In the genomic region with DNA sequence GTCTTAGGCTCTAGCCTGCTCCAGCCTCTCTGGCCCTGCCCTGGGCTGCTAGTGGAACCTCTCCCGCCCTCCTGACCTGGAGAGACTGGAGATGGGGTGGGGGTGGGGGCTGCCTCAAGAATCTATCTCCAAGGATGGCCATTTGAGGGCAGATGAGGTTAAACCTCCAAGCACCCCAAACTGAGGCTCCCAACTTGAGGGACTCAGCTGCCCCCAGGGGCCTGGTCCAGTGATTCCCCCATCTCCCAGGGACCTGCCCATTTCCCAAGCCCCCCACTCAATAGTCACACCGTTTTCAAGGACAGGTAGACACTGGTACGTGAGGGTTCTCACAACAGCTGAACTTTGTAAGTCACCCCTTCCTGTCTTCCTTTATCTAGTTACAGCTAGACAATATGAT, we compare ENCODE assay signal across 1 cellular context.
TF ChIP-seq lines count a peak whose summit lies in the region.

No MANE protein-coding gene starts in this region.

TF ChIP-seq in GM23338, 12 proteins besides CTCF, POLR2A, EP300 and RAD21 (continued from another document):
- TF ChIP-seq, protein P1, sequence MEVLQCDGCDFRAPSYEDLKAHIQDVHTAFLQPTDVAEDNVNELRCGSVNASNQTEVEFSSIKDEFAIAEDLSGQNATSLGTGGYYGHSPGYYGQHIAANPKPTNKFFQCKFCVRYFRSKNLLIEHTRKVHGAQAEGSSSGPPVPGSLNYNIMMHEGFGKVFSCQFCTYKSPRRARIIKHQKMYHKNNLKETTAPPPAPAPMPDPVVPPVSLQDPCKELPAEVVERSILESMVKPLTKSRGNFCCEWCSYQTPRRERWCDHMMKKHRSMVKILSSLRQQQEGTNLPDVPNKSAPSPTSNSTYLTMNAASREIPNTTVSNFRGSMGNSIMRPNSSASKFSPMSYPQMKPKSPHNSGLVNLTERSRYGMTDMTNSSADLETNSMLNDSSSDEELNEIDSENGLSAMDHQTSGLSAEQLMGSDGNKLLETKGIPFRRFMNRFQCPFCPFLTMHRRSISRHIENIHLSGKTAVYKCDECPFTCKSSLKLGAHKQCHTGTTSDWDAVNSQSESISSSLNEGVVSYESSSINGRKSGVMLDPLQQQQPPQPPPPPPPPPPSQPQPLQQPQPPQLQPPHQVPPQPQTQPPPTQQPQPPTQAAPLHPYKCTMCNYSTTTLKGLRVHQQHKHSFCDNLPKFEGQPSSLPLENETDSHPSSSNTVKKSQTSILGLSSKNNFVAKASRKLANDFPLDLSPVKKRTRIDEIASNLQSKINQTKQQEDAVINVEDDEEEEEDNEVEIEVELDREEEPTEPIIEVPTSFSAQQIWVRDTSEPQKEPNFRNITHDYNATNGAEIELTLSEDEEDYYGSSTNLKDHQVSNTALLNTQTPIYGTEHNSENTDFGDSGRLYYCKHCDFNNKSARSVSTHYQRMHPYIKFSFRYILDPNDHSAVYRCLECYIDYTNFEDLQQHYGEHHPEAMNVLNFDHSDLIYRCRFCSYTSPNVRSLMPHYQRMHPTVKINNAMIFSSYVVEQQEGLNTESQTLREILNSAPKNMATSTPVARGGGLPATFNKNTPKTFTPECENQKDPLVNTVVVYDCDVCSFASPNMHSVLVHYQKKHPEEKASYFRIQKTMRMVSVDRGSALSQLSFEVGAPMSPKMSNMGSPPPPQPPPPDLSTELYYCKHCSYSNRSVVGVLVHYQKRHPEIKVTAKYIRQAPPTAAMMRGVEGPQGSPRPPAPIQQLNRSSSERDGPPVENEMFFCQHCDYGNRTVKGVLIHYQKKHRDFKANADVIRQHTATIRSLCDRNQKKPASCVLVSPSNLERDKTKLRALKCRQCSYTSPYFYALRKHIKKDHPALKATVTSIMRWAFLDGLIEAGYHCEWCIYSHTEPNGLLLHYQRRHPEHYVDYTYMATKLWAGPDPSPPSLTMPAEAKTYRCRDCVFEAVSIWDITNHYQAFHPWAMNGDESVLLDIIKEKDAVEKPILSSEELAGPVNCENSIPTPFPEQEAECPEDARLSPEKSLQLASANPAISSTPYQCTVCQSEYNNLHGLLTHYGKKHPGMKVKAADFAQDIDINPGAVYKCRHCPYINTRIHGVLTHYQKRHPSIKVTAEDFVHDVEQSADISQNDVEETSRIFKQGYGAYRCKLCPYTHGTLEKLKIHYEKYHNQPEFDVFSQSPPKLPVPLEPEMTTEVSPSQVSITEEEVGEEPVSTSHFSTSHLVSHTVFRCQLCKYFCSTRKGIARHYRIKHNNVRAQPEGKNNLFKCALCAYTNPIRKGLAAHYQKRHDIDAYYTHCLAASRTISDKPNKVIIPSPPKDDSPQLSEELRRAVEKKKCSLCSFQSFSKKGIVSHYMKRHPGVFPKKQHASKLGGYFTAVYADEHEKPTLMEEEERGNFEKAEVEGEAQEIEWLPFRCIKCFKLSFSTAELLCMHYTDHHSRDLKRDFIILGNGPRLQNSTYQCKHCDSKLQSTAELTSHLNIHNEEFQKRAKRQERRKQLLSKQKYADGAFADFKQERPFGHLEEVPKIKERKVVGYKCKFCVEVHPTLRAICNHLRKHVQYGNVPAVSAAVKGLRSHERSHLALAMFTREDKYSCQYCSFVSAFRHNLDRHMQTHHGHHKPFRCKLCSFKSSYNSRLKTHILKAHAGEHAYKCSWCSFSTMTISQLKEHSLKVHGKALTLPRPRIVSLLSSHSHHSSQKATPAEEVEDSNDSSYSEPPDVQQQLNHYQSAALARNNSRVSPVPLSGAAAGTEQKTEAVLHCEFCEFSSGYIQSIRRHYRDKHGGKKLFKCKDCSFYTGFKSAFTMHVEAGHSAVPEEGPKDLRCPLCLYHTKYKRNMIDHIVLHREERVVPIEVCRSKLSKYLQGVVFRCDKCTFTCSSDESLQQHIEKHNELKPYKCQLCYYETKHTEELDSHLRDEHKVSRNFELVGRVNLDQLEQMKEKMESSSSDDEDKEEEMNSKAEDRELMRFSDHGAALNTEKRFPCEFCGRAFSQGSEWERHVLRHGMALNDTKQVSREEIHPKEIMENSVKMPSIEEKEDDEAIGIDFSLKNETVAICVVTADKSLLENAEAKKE (CRISPR knock-in tag; IDR thresholded peaks at IDR 0.05): no peak
- no peak for TF ChIP-seq JUNB (IDR thresholded peaks at IDR 0.05; ENCODE audit: unreplicated experiment)
- TF ChIP-seq, protein P2, sequence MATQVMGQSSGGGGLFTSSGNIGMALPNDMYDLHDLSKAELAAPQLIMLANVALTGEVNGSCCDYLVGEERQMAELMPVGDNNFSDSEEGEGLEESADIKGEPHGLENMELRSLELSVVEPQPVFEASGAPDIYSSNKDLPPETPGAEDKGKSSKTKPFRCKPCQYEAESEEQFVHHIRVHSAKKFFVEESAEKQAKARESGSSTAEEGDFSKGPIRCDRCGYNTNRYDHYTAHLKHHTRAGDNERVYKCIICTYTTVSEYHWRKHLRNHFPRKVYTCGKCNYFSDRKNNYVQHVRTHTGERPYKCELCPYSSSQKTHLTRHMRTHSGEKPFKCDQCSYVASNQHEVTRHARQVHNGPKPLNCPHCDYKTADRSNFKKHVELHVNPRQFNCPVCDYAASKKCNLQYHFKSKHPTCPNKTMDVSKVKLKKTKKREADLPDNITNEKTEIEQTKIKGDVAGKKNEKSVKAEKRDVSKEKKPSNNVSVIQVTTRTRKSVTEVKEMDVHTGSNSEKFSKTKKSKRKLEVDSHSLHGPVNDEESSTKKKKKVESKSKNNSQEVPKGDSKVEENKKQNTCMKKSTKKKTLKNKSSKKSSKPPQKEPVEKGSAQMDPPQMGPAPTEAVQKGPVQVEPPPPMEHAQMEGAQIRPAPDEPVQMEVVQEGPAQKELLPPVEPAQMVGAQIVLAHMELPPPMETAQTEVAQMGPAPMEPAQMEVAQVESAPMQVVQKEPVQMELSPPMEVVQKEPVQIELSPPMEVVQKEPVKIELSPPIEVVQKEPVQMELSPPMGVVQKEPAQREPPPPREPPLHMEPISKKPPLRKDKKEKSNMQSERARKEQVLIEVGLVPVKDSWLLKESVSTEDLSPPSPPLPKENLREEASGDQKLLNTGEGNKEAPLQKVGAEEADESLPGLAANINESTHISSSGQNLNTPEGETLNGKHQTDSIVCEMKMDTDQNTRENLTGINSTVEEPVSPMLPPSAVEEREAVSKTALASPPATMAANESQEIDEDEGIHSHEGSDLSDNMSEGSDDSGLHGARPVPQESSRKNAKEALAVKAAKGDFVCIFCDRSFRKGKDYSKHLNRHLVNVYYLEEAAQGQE (IDR thresholded peaks at IDR 0.05; ENCODE audit: unreplicated experiment): no peak
- no peak for TF ChIP-seq STAT1 (IDR thresholded peaks at IDR 0.05; ENCODE audit: unreplicated experiment)
- no peak for TF ChIP-seq ZNF331 (CRISPR knock-in tag; IDR thresholded peaks at IDR 0.05; ENCODE audit: low read depth)
- no peak for TF ChIP-seq EZH2phosphoT487 (IDR thresholded peaks at IDR 0.05; ENCODE audit: unreplicated experiment)
